Comparison of ENCODE assay signal across 8 cellular contexts in genomic region chr20:57514273-57514751, GRCh38. TPM values are rescaled to one million over a fixed set of nuclear protein-coding genes. Genes with fewer than 3 reads are reported as not detected.
DNase-seq lines count a peak whose midpoint lies in the region; ATAC-seq, FAIRE-seq and TF ChIP-seq lines count a peak whose summit lies in the region.

No MANE protein-coding gene starts in this region.

- ATAC-seq in omental fat pad (ENCODE audit: low FRiP score): peak; percentile 73

- peak in 2 of 3 donors; percentile 36 to 53 for TF ChIP-seq CTCF in omental fat pad (IDR thresholded peaks at IDR 0.05)

- FAIRE-seq in frontal cortex (lab: Jason Lieb, UNC): peak; percentile 45

- peak; percentile 7 to 10 for DNase-seq in activated CD4-positive, alpha-beta T cell treated with anti-CD3 and anti-CD28 coated beads for 24 hours (ENCODE audit: low read depth in 2 of 2)
- DNase-seq in activated CD4-positive, alpha-beta T cell treated with anti-CD3 and anti-CD28 coated beads for 1 hour: no peak
- peak; percentile 46 for DNase-seq in NCI-H1092 (lab: John Stamatoyannopoulos, UW)
- DNase-seq in activated CD4-positive, alpha-beta T cell treated with anti-CD3 and anti-CD28 coated beads, Interleukin-2, amount 50 U/mL, for 48 hours: peak; percentile 24 to 34
- DNase-seq in frontal cortex (ENCODE audit: low spot score in 2 of 2): peak; percentile 57 to 77
- DNase-seq in omental fat pad (ENCODE audit: low spot score): peak; percentile 44
- DNase-seq in T1000 (lab: John Stamatoyannopoulos, UW): no peak
- DNase-seq in effector CD4-positive, alpha-beta T cell: no peak

RNA-seq across cellular contexts. Expression of gene CTCFL, which starts 10.6 kb away (rescaled TPM):
- total RNA-seq in frontal cortex (not detected), omental fat pad (not detected)

RNA-seq across cellular contexts. Expression of gene PCK1, which starts 46.6 kb away (rescaled TPM):
- under 0.01 TPM for total RNA-seq in frontal cortex
- total RNA-seq in omental fat pad: 100 to 1,000 TPM; 103 to 386 (median 203) TPM

Comparison
In these comparisons a context has a peak if more than half of its experiments do, and no peak if none do; other contexts are left out.
1. DNase-seq: peak in activated CD4-positive, alpha-beta T cell treated with anti-CD3 and anti-CD28 coated beads for 24 hours (2 of 2), NCI-H1092 (single experiment), activated CD4-positive, alpha-beta T cell treated with anti-CD3 and anti-CD28 coated beads, Interleukin-2, amount 50 U/mL, for 48 hours (2 of 2), frontal cortex (2 of 2) and omental fat pad (single experiment); none in activated CD4-positive, alpha-beta T cell treated with anti-CD3 and anti-CD28 coated beads for 1 hour (single experiment), T1000 (single experiment) and effector CD4-positive, alpha-beta T cell (single experiment).
2. RNA of gene PCK1, which starts 46.6 kb away (total RNA-seq): 103 to 386 TPM in omental fat pad; under 0.01 TPM in frontal cortex (single experiment); every median in the first group is over 100 times any median in the second.